10 cellular contexts compared by ENCODE assay signal in genomic region chr3:165195628-165196576, GRCh38. TPM values are rescaled to one million over a fixed set of nuclear protein-coding genes. Genes with fewer than 3 reads are reported as not detected.
A peak's percentile ranks its signal among the peaks of the same experiment; 100 is the strongest.
DNase-seq lines count a peak whose midpoint lies in the region; ATAC-seq, FAIRE-seq and TF ChIP-seq lines count a peak whose summit lies in the region.
"Had no signal": no experiment of that assay in that cellular context is flagged by ENCODE, and none has a peak within 500 bp of the region (broad histone marks: within the 10 kb centered on the region; RNA-seq: fewer than 3 reads in every experiment).

Gene SLITRK3 (minus strand): TSS chr3:165196384. CDS start chr3:165190830, 5,554 bp downstream.

- peaks cover 51 to 54% of the 10 kb centered on the region in 2 donors for H3K27me3 Mint-ChIP-seq in stimulated activated naive B cell treated with anti-CD40 and anti-IgM and Interleukin-4, amounts not matched to agents 10 μg/mL and 1 μg/mL and 100 μg/mL, for 72 hours

- dilution Hi-C loops in keratinocyte (cut with MboI; ENCODE audit: extremely low pct_ligation_motif_present, low sequenced_read_pairs) = no loop called here

- H3K4me2 ChIP-seq in keratinocyte (ENCODE audit: control insufficient read depth, extremely low read depth, insufficient read depth, low read depth, low read length) = peak within 1 kb of the TSS; percentile 57
- H3K4me2 ChIP-seq: BLaER1 treated with 17β-estradiol and CSF1 and Interleukin-3, amounts not matched to agents 10 nM and 100 nM had no signal

- H3K27ac ChIP-seq in angular gyrus (ENCODE audit: low read depth, low read length) = peak within 1 kb of the TSS; percentile 85
- no peak within 1 kb of the TSS for H3K27ac ChIP-seq in keratinocyte (ENCODE audit: control insufficient read depth, insufficient read depth, low read length)
- H3K27ac ChIP-seq: BLaER1 treated with 17β-estradiol and CSF1 and Interleukin-3, amounts not matched to agents 10 nM and 100 nM had no signal

- no peak for ATAC-seq in stimulated activated naive B cell treated with anti-CD40 and anti-IgM and Interleukin-4, amounts not matched to agents 10 μg/mL and 1 μg/mL and 100 μg/mL, for 72 hours (replicated peaks)
- no peak for ATAC-seq in HG03342 (IDR thresholded peaks at IDR 0.05; ENCODE audit: unreplicated experiment)

- peaks cover 10 to 19% of the 10 kb centered on the region in 2 donors for H3K4me1 Mint-ChIP-seq in stimulated activated naive B cell treated with anti-CD40 and anti-IgM and Interleukin-4, amounts not matched to agents 10 μg/mL and 1 μg/mL and 100 μg/mL, for 72 hours

- no peak for FAIRE-seq in keratinocyte (lab: Jason Lieb, UNC)
- FAIRE-seq: islet of Langerhans had no signal

- no peaks in the 10 kb centered on the region for H3K36me3 ChIP-seq in keratinocyte (ENCODE audit: control insufficient read depth in 2 of 2, extremely low read depth in 1 of 2, insufficient read depth in 2 of 2, low read length in 2 of 2)
- H3K36me3 ChIP-seq: BLaER1 treated with 17β-estradiol and CSF1 and Interleukin-3, amounts not matched to agents 10 nM and 100 nM had no signal

- no peaks in the 10 kb centered on the region for H3K79me2 ChIP-seq in keratinocyte (ENCODE audit: control insufficient read depth, insufficient read depth, low read length)

- H3K36me3 Mint-ChIP-seq in stimulated activated naive B cell treated with anti-CD40 and anti-IgM and Interleukin-4, amounts not matched to agents 10 μg/mL and 1 μg/mL and 100 μg/mL, for 72 hours = peaks cover 0 to 3% of the 10 kb centered on the region in 2 donors

- no peaks in the 10 kb centered on the region for H3K9me1 ChIP-seq in keratinocyte (ENCODE audit: control insufficient read depth, extremely low read depth, insufficient read depth, low read length)

- no peak for TF ChIP-seq CTCF in keratinocyte (optimal IDR thresholded peaks at IDR 0.05 in 1 of 3, IDR thresholded peaks at IDR 0.05 in 1 of 3, conservative IDR thresholded peaks at IDR 0.05 in 1 of 3; ENCODE audit: extremely low read depth in 1 of 3, insufficient read depth in 2 of 3, low read length in 3 of 3)

- H3K9ac ChIP-seq in keratinocyte (ENCODE audit: control insufficient read depth, extremely low read depth, insufficient read depth, low read length) = no peak within 1 kb of the TSS
- H3K9ac ChIP-seq: BLaER1 treated with 17β-estradiol and CSF1 and Interleukin-3, amounts not matched to agents 10 nM and 100 nM had no signal

- H3K27ac Mint-ChIP-seq in stimulated activated naive B cell treated with anti-CD40 and anti-IgM and Interleukin-4, amounts not matched to agents 10 μg/mL and 1 μg/mL and 100 μg/mL, for 72 hours = peak within 1 kb of the TSS; percentile 75

- DNase-seq in NCI-H510A treated with DMSO at 0.1 percent for 48 hours (lab: John Stamatoyannopoulos, UW) = peak; percentile 65
- no peak for DNase-seq in NCI-H510A (lab: John Stamatoyannopoulos, UW)
- DNase-seq in keratinocyte (ENCODE audit: low read depth, low spot score) = no peak
- DNase-seq in stimulated activated naive B cell treated with anti-CD40 and anti-IgM and Interleukin-4, amounts not matched to agents 10 μg/mL and 1 μg/mL and 100 μg/mL, for 72 hours = no peak
- DNase-seq in activated CD8-positive, alpha-beta memory T cell treated with anti-CD3 and anti-CD28 coated beads, Interleukin-2, amount 50 U/mL, for 4 hours = no peak
- no peak for DNase-seq in NCI-H1436 (lab: John Stamatoyannopoulos, UW)

- H2AFZ ChIP-seq in keratinocyte (ENCODE audit: control insufficient read depth, low read length) = peak within 1 kb of the TSS; percentile 15

- no peaks in the 10 kb centered on the region for H3K4me1 ChIP-seq in keratinocyte (ENCODE audit: control insufficient read depth, extremely low read depth, insufficient read depth, low read length)

- no peaks in the 10 kb centered on the region for H3K9me3 ChIP-seq in keratinocyte (ENCODE audit: control insufficient read depth, low read depth, low read length)

- H4K20me1 ChIP-seq in keratinocyte (ENCODE audit: control insufficient read depth, extremely low read depth, insufficient read depth, low read length) = peaks cover 2% of the 10 kb centered on the region
- H4K20me1 ChIP-seq: BLaER1 treated with 17β-estradiol and CSF1 and Interleukin-3, amounts not matched to agents 10 nM and 100 nM had no signal

- peaks cover 58% of the 10 kb centered on the region for H3K27me3 ChIP-seq in keratinocyte (ENCODE audit: control insufficient read depth, extremely low read depth, insufficient read depth, low read length)
- H3K27me3 ChIP-seq: BLaER1 treated with 17β-estradiol and CSF1 and Interleukin-3, amounts not matched to agents 10 nM and 100 nM had no signal

- peak within 1 kb of the TSS in 1 of 3 experiments; percentile 14 for H3K4me3 ChIP-seq in keratinocyte (ENCODE audit: control insufficient read depth in 2 of 3, extremely low read depth in 1 of 3, insufficient read depth in 2 of 3, low read depth in 1 of 3, low read length in 3 of 3)
- H3K4me3 ChIP-seq: BLaER1 treated with 17β-estradiol and CSF1 and Interleukin-3, amounts not matched to agents 10 nM and 100 nM had no signal

- H3K9me3 Mint-ChIP-seq in stimulated activated naive B cell treated with anti-CD40 and anti-IgM and Interleukin-4, amounts not matched to agents 10 μg/mL and 1 μg/mL and 100 μg/mL, for 72 hours = no peaks in the 10 kb centered on the region

- H3K4me3 Mint-ChIP-seq in stimulated activated naive B cell treated with anti-CD40 and anti-IgM and Interleukin-4, amounts not matched to agents 10 μg/mL and 1 μg/mL and 100 μg/mL, for 72 hours = peak within 1 kb of the TSS; percentile 35 to 51

RNA-seq across cellular contexts. Expression of gene SLITRK3, which starts in this region (rescaled TPM):
- polyA plus RNA-seq in keratinocyte = not detected in 3 replicates
- polyA plus RNA-seq in keratinocyte (2011; ENCODE audit: low read depth) = not detected
- not detected in 2 replicates for polyA plus RNA-seq in keratinocyte (2011; cell fraction: cytosol; rRNA removed)
- polyA plus RNA-seq in keratinocyte (2011; cell fraction: nucleus; rRNA removed) = not detected in 2 replicates
- not detected in 2 replicates for polyA plus RNA-seq in keratinocyte (2012; ENCODE audit: low replicate concordance)
- not detected in 3 replicates for polyA minus RNA-seq in keratinocyte
- polyA minus RNA-seq in keratinocyte (2011; cell fraction: cytosol; rRNA and poly(A)+ RNA removed) = not detected
- not detected in 2 replicates for polyA minus RNA-seq in keratinocyte (2011; cell fraction: nucleus; rRNA and poly(A)+ RNA removed)
